1 cellular context compared by ENCODE assay signal in the genomic region with DNA sequence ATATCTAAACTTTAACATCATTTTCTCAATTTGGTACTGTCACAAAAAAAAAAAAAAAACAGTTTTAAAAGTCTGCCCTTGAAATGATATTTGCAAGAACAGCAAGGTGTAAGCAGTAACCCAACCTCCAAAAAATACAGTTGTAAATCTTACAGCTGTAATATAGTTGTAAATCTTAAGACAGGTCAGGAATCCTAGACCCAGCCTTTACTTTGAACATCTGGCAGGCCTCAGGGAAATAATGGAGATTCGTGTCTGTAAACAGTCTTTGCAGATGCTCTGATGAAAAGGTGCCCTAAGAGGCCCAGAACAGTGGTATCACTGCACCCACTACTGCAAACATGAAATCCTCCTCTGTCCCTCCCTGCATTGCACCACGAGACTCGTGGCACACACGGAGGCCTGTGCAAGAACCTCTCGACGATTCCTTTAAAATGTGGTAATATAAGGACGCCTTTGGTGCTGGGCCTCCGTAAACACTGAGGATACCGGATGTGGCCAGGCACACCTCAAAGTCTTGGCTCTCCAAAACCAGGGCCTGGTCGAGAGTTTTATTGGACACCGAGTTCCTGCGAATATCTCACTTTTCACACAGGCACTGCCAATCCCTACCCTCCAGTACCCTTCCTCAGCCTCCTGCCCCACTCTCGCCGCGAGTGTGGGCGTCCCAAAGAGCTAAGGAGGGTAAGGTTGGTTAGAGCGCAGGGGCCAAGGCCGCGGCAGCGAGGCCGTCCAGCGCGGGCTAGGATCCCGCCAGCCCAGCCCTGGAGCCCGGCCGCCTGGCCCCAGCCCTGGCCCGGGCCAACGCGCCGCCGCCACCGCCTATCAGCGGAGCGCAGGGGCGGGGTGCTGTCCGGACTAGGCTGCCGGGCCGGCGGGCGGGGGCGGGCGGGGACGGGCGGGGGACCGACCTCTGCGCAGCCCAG.
TF ChIP-seq lines count a peak whose summit lies in the region.

No MANE protein-coding gene starts in this region.

TF ChIP-seq in HEK293, 187 proteins besides CTCF, POLR2A, EP300 and RAD21 (continued from another document and continues in another):
- TF ChIP-seq ZXDB (tag by site-specific recombination; IDR thresholded peaks at IDR 0.05) = peak; percentile 80
- TF ChIP-seq ZNF777 (tag by site-specific recombination; IDR thresholded peaks at IDR 0.05; ENCODE audit: borderline replicate concordance) = no peak
- peak; percentile 66 for TF ChIP-seq ZNF660 (tag by site-specific recombination; IDR thresholded peaks at IDR 0.05)
- 0 out of 2 replicates have a peak, but pooled peaks have one; percentile 9 for TF ChIP-seq ZNF121 (tag by site-specific recombination; IDR thresholded peaks at IDR 0.05)
- no peak for TF ChIP-seq ZNF555 (tag by site-specific recombination; conservative IDR thresholded peaks at IDR 0.05)
- 0 out of 2 replicates have a peak, but pooled peaks have one; percentile 16 for TF ChIP-seq MYNN (tag by site-specific recombination; IDR thresholded peaks at IDR 0.05; ENCODE audit: borderline replicate concordance)
- TF ChIP-seq ZNF416 (tag by site-specific recombination; IDR thresholded peaks at IDR 0.05) = no peak
- TF ChIP-seq ZNF513 (tag by site-specific recombination; IDR thresholded peaks at IDR 0.05) = no peak
- TF ChIP-seq, protein P1, sequence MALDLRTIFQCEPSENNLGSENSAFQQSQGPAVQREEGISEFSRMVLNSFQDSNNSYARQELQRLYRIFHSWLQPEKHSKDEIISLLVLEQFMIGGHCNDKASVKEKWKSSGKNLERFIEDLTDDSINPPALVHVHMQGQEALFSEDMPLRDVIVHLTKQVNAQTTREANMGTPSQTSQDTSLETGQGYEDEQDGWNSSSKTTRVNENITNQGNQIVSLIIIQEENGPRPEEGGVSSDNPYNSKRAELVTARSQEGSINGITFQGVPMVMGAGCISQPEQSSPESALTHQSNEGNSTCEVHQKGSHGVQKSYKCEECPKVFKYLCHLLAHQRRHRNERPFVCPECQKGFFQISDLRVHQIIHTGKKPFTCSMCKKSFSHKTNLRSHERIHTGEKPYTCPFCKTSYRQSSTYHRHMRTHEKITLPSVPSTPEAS (tag by site-specific recombination; IDR thresholded peaks at IDR 0.05) = peak; percentile 40
- TF ChIP-seq, protein P2, sequence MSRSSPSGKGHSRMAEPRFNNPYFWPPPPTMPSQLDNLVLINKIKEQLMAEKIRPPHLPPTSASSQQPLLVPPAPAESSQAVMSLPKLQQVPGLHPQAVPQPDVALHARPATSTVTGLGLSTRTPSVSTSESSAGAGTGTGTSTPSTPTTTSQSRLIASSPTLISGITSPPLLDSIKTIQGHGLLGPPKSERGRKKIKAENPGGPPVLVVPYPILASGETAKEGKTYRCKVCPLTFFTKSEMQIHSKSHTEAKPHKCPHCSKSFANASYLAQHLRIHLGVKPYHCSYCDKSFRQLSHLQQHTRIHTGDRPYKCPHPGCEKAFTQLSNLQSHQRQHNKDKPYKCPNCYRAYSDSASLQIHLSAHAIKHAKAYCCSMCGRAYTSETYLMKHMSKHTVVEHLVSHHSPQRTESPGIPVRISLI (tag by site-specific recombination; IDR thresholded peaks at IDR 0.05) = 0 out of 2 replicates have a peak, but pooled peaks have one; percentile 42
- TF ChIP-seq, protein P3, sequence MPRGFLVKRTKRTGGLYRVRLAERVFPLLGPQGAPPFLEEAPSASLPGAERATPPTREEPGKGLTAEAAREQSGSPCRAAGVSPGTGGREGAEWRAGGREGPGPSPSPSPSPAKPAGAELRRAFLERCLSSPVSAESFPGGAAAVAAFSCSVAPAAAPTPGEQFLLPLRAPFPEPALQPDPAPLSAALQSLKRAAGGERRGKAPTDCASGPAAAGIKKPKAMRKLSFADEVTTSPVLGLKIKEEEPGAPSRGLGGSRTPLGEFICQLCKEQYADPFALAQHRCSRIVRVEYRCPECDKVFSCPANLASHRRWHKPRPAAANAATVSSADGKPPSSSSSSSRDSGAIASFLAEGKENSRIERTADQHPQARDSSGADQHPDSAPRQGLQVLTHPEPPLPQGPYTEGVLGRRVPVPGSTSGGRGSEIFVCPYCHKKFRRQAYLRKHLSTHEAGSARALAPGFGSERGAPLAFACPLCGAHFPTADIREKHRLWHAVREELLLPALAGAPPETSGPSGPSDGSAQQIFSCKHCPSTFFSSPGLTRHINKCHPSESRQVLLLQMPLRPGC (tag by site-specific recombination; IDR thresholded peaks at IDR 0.05) = no peak
- TF ChIP-seq ZNF184 (tag by site-specific recombination; IDR thresholded peaks at IDR 0.05) = no peak
- TF ChIP-seq ZBTB17 (tag by site-specific recombination; IDR thresholded peaks at IDR 0.05) = peak; percentile 79
- no peak for TF ChIP-seq GLIS2 (tag by site-specific recombination; IDR thresholded peaks at IDR 0.05)
- peak; percentile 82 for TF ChIP-seq KLF8 (tag by site-specific recombination; IDR thresholded peaks at IDR 0.05)
- peak; percentile 93 for TF ChIP-seq ZNF335 (tag by site-specific recombination; conservative IDR thresholded peaks at IDR 0.05)
- peak; percentile 79 for TF ChIP-seq KLF17 (tag by site-specific recombination; IDR thresholded peaks at IDR 0.05)
- TF ChIP-seq ZNF843 (tag by site-specific recombination; IDR thresholded peaks at IDR 0.05) = peak; percentile 20; the same call in 1 of the 2 replicates
- TF ChIP-seq KLF7 (tag by site-specific recombination; IDR thresholded peaks at IDR 0.05; ENCODE audit: borderline replicate concordance) = peak; percentile 68; the same call in 1 of the 2 replicates
- TF ChIP-seq, protein P4, sequence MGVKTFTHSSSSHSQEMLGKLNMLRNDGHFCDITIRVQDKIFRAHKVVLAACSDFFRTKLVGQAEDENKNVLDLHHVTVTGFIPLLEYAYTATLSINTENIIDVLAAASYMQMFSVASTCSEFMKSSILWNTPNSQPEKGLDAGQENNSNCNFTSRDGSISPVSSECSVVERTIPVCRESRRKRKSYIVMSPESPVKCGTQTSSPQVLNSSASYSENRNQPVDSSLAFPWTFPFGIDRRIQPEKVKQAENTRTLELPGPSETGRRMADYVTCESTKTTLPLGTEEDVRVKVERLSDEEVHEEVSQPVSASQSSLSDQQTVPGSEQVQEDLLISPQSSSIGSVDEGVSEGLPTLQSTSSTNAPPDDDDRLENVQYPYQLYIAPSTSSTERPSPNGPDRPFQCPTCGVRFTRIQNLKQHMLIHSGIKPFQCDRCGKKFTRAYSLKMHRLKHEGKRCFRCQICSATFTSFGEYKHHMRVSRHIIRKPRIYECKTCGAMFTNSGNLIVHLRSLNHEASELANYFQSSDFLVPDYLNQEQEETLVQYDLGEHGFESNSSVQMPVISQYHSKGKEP (tag by site-specific recombination; IDR thresholded peaks at IDR 0.05) = no peak; the same call in 1 of the 2 replicates
- TF ChIP-seq, protein P5, sequence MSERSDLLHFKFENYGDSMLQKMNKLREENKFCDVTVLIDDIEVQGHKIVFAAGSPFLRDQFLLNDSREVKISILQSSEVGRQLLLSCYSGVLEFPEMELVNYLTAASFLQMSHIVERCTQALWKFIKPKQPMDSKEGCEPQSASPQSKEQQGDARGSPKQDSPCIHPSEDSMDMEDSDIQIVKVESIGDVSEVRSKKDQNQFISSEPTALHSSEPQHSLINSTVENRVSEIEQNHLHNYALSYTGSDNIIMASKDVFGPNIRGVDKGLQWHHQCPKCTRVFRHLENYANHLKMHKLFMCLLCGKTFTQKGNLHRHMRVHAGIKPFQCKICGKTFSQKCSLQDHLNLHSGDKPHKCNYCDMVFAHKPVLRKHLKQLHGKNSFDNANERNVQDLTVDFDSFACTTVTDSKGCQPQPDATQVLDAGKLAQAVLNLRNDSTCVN (tag by site-specific recombination; optimal IDR thresholded peaks at IDR 0.05) = peak; percentile 64
- no peak; the same call in 1 of the 2 replicates for TF ChIP-seq GLIS1 (tag by site-specific recombination; IDR thresholded peaks at IDR 0.05)
- TF ChIP-seq ZNF2 (tag by site-specific recombination; IDR thresholded peaks at IDR 0.05) = peak; percentile 93
- TF ChIP-seq, protein P6, sequence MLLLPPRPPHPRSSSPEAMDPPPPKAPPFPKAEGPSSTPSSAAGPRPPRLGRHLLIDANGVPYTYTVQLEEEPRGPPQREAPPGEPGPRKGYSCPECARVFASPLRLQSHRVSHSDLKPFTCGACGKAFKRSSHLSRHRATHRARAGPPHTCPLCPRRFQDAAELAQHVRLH (tag by site-specific recombination; IDR thresholded peaks at IDR 0.05) = peak; percentile 76; the same call in 1 of the 2 replicates
- 0 out of 2 replicates have a peak, but pooled peaks have one; percentile 11 for TF ChIP-seq SP3 (tag by site-specific recombination; IDR thresholded peaks at IDR 0.05)
- TF ChIP-seq, protein P7, sequence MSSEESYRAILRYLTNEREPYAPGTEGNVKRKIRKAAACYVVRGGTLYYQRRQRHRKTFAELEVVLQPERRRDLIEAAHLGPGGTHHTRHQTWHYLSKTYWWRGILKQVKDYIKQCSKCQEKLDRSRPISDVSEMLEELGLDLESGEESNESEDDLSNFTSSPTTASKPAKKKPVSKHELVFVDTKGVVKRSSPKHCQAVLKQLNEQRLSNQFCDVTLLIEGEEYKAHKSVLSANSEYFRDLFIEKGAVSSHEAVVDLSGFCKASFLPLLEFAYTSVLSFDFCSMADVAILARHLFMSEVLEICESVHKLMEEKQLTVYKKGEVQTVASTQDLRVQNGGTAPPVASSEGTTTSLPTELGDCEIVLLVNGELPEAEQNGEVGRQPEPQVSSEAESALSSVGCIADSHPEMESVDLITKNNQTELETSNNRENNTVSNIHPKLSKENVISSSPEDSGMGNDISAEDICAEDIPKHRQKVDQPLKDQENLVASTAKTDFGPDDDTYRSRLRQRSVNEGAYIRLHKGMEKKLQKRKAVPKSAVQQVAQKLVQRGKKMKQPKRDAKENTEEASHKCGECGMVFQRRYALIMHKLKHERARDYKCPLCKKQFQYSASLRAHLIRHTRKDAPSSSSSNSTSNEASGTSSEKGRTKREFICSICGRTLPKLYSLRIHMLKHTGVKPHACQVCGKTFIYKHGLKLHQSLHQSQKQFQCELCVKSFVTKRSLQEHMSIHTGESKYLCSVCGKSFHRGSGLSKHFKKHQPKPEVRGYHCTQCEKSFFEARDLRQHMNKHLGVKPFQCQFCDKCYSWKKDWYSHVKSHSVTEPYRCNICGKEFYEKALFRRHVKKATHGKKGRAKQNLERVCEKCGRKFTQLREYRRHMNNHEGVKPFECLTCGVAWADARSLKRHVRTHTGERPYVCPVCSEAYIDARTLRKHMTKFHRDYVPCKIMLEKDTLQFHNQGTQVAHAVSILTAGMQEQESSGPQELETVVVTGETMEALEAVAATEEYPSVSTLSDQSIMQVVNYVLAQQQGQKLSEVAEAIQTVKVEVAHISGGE (tag by site-specific recombination; conservative IDR thresholded peaks at IDR 0.05; ENCODE audit: low read depth) = no peak
- peak; percentile 94 for TF ChIP-seq ZBTB8A (tag by site-specific recombination; IDR thresholded peaks at IDR 0.05)
- TF ChIP-seq ZNF391 (tag by site-specific recombination; IDR thresholded peaks at IDR 0.05; ENCODE audit: borderline replicate concordance, low read depth) = peak; percentile 49; the same call in 1 of the 2 replicates
- TF ChIP-seq ZBTB48 (tag by site-specific recombination; IDR thresholded peaks at IDR 0.05) = peak; percentile 86
- no peak for TF ChIP-seq GLI2 (tag by site-specific recombination; IDR thresholded peaks at IDR 0.05; ENCODE audit: borderline replicate concordance, low read depth)
- TF ChIP-seq, protein P8, sequence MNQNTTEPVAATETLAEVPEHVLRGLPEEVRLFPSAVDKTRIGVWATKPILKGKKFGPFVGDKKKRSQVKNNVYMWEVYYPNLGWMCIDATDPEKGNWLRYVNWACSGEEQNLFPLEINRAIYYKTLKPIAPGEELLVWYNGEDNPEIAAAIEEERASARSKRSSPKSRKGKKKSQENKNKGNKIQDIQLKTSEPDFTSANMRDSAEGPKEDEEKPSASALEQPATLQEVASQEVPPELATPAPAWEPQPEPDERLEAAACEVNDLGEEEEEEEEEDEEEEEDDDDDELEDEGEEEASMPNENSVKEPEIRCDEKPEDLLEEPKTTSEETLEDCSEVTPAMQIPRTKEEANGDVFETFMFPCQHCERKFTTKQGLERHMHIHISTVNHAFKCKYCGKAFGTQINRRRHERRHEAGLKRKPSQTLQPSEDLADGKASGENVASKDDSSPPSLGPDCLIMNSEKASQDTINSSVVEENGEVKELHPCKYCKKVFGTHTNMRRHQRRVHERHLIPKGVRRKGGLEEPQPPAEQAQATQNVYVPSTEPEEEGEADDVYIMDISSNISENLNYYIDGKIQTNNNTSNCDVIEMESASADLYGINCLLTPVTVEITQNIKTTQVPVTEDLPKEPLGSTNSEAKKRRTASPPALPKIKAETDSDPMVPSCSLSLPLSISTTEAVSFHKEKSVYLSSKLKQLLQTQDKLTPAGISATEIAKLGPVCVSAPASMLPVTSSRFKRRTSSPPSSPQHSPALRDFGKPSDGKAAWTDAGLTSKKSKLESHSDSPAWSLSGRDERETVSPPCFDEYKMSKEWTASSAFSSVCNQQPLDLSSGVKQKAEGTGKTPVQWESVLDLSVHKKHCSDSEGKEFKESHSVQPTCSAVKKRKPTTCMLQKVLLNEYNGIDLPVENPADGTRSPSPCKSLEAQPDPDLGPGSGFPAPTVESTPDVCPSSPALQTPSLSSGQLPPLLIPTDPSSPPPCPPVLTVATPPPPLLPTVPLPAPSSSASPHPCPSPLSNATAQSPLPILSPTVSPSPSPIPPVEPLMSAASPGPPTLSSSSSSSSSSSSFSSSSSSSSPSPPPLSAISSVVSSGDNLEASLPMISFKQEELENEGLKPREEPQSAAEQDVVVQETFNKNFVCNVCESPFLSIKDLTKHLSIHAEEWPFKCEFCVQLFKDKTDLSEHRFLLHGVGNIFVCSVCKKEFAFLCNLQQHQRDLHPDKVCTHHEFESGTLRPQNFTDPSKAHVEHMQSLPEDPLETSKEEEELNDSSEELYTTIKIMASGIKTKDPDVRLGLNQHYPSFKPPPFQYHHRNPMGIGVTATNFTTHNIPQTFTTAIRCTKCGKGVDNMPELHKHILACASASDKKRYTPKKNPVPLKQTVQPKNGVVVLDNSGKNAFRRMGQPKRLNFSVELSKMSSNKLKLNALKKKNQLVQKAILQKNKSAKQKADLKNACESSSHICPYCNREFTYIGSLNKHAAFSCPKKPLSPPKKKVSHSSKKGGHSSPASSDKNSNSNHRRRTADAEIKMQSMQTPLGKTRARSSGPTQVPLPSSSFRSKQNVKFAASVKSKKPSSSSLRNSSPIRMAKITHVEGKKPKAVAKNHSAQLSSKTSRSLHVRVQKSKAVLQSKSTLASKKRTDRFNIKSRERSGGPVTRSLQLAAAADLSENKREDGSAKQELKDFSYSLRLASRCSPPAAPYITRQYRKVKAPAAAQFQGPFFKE (tag by site-specific recombination; IDR thresholded peaks at IDR 0.05; ENCODE audit: borderline replicate concordance) = no peak
- TF ChIP-seq ZNF175 (tag by site-specific recombination; IDR thresholded peaks at IDR 0.05) = no peak
